In the genomic region with DNA sequence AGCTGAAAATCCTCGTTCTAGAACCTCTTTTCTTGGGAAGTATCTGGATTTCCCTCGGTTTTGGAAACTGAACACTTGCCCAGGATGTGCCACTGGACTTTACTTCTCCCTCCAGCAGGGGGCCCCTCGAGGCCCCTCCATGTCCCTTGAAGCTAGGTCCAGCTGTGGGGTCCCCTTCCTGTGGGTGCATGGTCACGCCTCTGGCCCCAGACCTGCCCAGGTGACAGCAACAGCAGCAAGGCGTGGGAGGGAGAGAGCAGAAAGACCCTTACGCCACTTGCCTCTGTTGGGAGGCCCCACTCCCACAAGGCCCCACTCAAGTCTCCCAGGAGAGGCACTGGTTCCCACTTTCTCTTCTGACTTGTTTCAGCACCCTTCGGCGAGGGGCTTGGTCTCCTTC, we compare ENCODE assay signal across 10 cellular contexts. TPM values are rescaled to one million over a fixed set of nuclear protein-coding genes. Genes with fewer than 3 reads are reported as not detected.
DNase-seq lines count a peak whose midpoint lies in the region; ATAC-seq and TF ChIP-seq lines count a peak whose summit lies in the region.
"Had no signal": no experiment of that assay in that cellular context is flagged by ENCODE, and none has a peak within 500 bp of the region (broad histone marks: within the 10 kb centered on the region; RNA-seq: fewer than 3 reads in every experiment).

No MANE protein-coding gene starts in this region.

- ATAC-seq in activated T-cell treated with anti-CD3 and anti-CD28 coated beads, Interleukin-2, amount 50 U/mL, for 72 hours (replicated peaks in 1 of 2), result no peak
- no peak for ATAC-seq in activated T-cell treated with anti-CD3 and anti-CD28 coated beads, Interleukin-2, amount 50 U/mL, for 4 hours
- no peak for ATAC-seq in Panc1
- ATAC-seq: left colon had no signal

- POLR2A ChIA-PET in Panc1 (lab: Charles Lee), result no interaction called here

- peaks cover 18% of the 10 kb centered on the region for H3K27me3 Mint-ChIP-seq in activated T-cell treated with anti-CD3 and anti-CD28 coated beads, Interleukin-2, amount 50 U/mL, for 72 hours (ENCODE audit: low read depth)
- peaks cover 8% of the 10 kb centered on the region for H3K27me3 Mint-ChIP-seq in activated T-cell treated with anti-CD3 and anti-CD28 coated beads, Interleukin-2, amount 50 U/mL, for 4 hours (ENCODE audit: low read depth)
- H3K27me3 Mint-ChIP-seq in activated CD4-positive, alpha-beta T cell treated with anti-CD3 and anti-CD28 coated beads, Interleukin-2, amount 10 ng/mL, durations not matched to agents 24 days and 14 days, result peaks cover 16% of the 10 kb centered on the region

- intact Hi-C loops in Panc1 (cut with micrococcal nuclease; ENCODE audit: unreplicated experiment), result no loop called here
- intact Hi-C loops in tibial artery (cut with DNase I; ENCODE audit: low total_unique reads), result no loop called here
- intact Hi-C loops in activated CD4-positive, alpha-beta T cell treated with anti-CD3 and anti-CD28 coated beads, Interleukin-2, amount 10 ng/mL, durations not matched to agents 24 days and 14 days (cut with micrococcal nuclease), result loop anchor here (1.0 kb wide), 1 partner anchor 74 kb away; no protein-coding TSS in a partner anchor

- H3K9me3 Mint-ChIP-seq in activated T-cell treated with anti-CD3 and anti-CD28 coated beads, Interleukin-2, amount 50 U/mL, for 72 hours, result no peaks in the 10 kb centered on the region
- no peaks in the 10 kb centered on the region for H3K9me3 Mint-ChIP-seq in activated T-cell treated with anti-CD3 and anti-CD28 coated beads, Interleukin-2, amount 50 U/mL, for 4 hours
- no peaks in the 10 kb centered on the region for H3K9me3 Mint-ChIP-seq in activated CD4-positive, alpha-beta T cell treated with anti-CD3 and anti-CD28 coated beads, Interleukin-2, amount 10 ng/mL, durations not matched to agents 24 days and 14 days

- H3K27ac ChIP-seq in Panc1 (ENCODE audit: low read length) (no peak overlapping the region), tibial artery (no peak overlapping the region)

- DNase-seq in activated T-cell treated with anti-CD3 and anti-CD28 coated beads, Interleukin-2, amount 50 U/mL, for 72 hours, result peak in 1 of 2 donors; percentile 27
- no peak for DNase-seq in activated T-cell treated with anti-CD3 and anti-CD28 coated beads, Interleukin-2, amount 50 U/mL, for 4 hours
- DNase-seq in Panc1 (ENCODE audit: low read depth, low spot score) (no peak), fibroblast of villous mesenchyme (ENCODE audit: low read depth) (peak; percentile 24), tibial artery (no peak), NCI-H2029 treated with DMSO at 0.1 percent for 48 hours (lab: John Stamatoyannopoulos, UW) (no peak)
- no peak for DNase-seq in activated CD4-positive, CD25-positive, alpha-beta regulatory T cell treated with anti-CD3 and anti-CD28 coated beads, Interleukin-2, amount 50 U/mL, for 72 hours
- DNase-seq in activated CD4-positive, alpha-beta T cell treated with anti-CD3 and anti-CD28 coated beads, Interleukin-2, amount 10 ng/mL, durations not matched to agents 24 days and 14 days, result no peak
- DNase-seq: left colon had no signal

- H3K4me3 ChIP-seq in Panc1 (ENCODE audit: low read depth in 2 of 2, low read length in 2 of 2) (no peak overlapping the region), fibroblast of villous mesenchyme (ENCODE audit: low read depth, low read length) (no peak overlapping the region), tibial artery (no peak overlapping the region)

- TF ChIP-seq CTCF in Panc1 (IDR thresholded peaks at IDR 0.05) (peak; percentile 84), fibroblast of villous mesenchyme (IDR thresholded peaks at IDR 0.05; ENCODE audit: insufficient read depth, low read depth, low read length) (peak; percentile 84), tibial artery (IDR thresholded peaks at IDR 0.05) (peak; percentile 31 to 33)

- in situ Hi-C loops in Panc1 (cut with HindIII; ENCODE audit: low pct_unique_long_range_greater_than_20kb, low sequenced_read_pairs), result no loop called here

- peaks cover 8% of the 10 kb centered on the region for H3K4me1 Mint-ChIP-seq in activated T-cell treated with anti-CD3 and anti-CD28 coated beads, Interleukin-2, amount 50 U/mL, for 72 hours (ENCODE audit: low read depth)
- H3K4me1 Mint-ChIP-seq in activated T-cell treated with anti-CD3 and anti-CD28 coated beads, Interleukin-2, amount 50 U/mL, for 4 hours (ENCODE audit: low read depth), result peaks cover 7% of the 10 kb centered on the region
- H3K4me1 Mint-ChIP-seq in activated CD4-positive, alpha-beta T cell treated with anti-CD3 and anti-CD28 coated beads, Interleukin-2, amount 10 ng/mL, durations not matched to agents 24 days and 14 days, result peaks cover 13% of the 10 kb centered on the region

- H3K36me3 Mint-ChIP-seq in activated T-cell treated with anti-CD3 and anti-CD28 coated beads, Interleukin-2, amount 50 U/mL, for 72 hours (ENCODE audit: insufficient read depth in 2 of 2), result no peaks in the 10 kb centered on the region
- no peaks in the 10 kb centered on the region for H3K36me3 Mint-ChIP-seq in activated T-cell treated with anti-CD3 and anti-CD28 coated beads, Interleukin-2, amount 50 U/mL, for 4 hours (ENCODE audit: insufficient read depth)
- H3K36me3 Mint-ChIP-seq in activated CD4-positive, alpha-beta T cell treated with anti-CD3 and anti-CD28 coated beads, Interleukin-2, amount 10 ng/mL, durations not matched to agents 24 days and 14 days (ENCODE audit: low read depth), result no peaks in the 10 kb centered on the region

- H3K4me1 ChIP-seq in Panc1 (ENCODE audit: control insufficient read depth, insufficient read depth, low read length), result peaks cover 8% of the 10 kb centered on the region
- H3K4me1 ChIP-seq in tibial artery, result peaks cover 0 to 41% (median 30%) of the 10 kb centered on the region in 4 donors

- H3K9me3 ChIP-seq in Panc1 (ENCODE audit: control insufficient read depth, insufficient read depth, low read depth, low read length), result no peaks in the 10 kb centered on the region
- H3K9me3 ChIP-seq in tibial artery, result no peaks in the 10 kb centered on the region

- no peak overlapping the region for H3K4me3 Mint-ChIP-seq in activated T-cell treated with anti-CD3 and anti-CD28 coated beads, Interleukin-2, amount 50 U/mL, for 72 hours
- H3K4me3 Mint-ChIP-seq in activated T-cell treated with anti-CD3 and anti-CD28 coated beads, Interleukin-2, amount 50 U/mL, for 4 hours, result no peak overlapping the region
- no peak overlapping the region for H3K4me3 Mint-ChIP-seq in activated CD4-positive, alpha-beta T cell treated with anti-CD3 and anti-CD28 coated beads, Interleukin-2, amount 10 ng/mL, durations not matched to agents 24 days and 14 days

- peak overlapping the region; percentile 24 for H3K27ac Mint-ChIP-seq in activated T-cell treated with anti-CD3 and anti-CD28 coated beads, Interleukin-2, amount 50 U/mL, for 72 hours
- no peak overlapping the region for H3K27ac Mint-ChIP-seq in activated CD4-positive, alpha-beta T cell treated with anti-CD3 and anti-CD28 coated beads, Interleukin-2, amount 10 ng/mL, durations not matched to agents 24 days and 14 days

- CTCF ChIA-PET in Panc1 (lab: Charles Lee), result interaction anchor here (0.6 to 0.7 kb wide), 3 partner anchors 12 to 159 kb away, joined by 3 to 4 read pairs (median 3); no protein-coding TSS in a partner anchor

- no peaks in the 10 kb centered on the region; the same call in 1 of the 2 replicates for H3K36me3 ChIP-seq in Panc1 (ENCODE audit: control insufficient read depth, insufficient read depth, low read length)
- H3K36me3 ChIP-seq in tibial artery, result peaks cover 0 to 9% (median 0%) of the 10 kb centered on the region in 3 donors

- no TSS peak for BruUV-seq in Panc1 (replicated peaks; lab: Mats Ljungman, UMichigan)

- no peaks in the 10 kb centered on the region for H3K27me3 ChIP-seq in Panc1 (ENCODE audit: control insufficient read depth, insufficient read depth, low read length)
- no peaks in the 10 kb centered on the region for H3K27me3 ChIP-seq in tibial artery

RNA-seq across cellular contexts. Expression of a gene that starts 3.1 kb away (rescaled TPM):
- total RNA-seq in activated T-cell treated with anti-CD3 and anti-CD28 coated beads, Interleukin-2, amount 50 U/mL, for 72 hours, result 10 to 100 TPM; 22.7 to 47.2 TPM
- 10 to 100 TPM in 1 of 3 donors, 1 to 10 TPM in 2; 6.2 to 10.8 (median 6.6) TPM for total RNA-seq in activated T-cell treated with anti-CD3 and anti-CD28 coated beads, Interleukin-2, amount 50 U/mL, for 4 hours
- 33.6 TPM for total RNA-seq in Panc1 (2021; ENCODE audit: unreplicated experiment)
- polyA plus RNA-seq in Panc1 (2012; ENCODE audit: insufficient read length), result 37.2 TPM
- total RNA-seq in fibroblast of villous mesenchyme, result 8.6 and 16.4 TPM in 2 replicates
- 16.4 and 17.0 TPM in 2 replicates for total RNA-seq in activated CD4-positive, alpha-beta T cell treated with anti-CD3 and anti-CD28 coated beads, Interleukin-2, amount 10 ng/mL, durations not matched to agents 24 days and 14 days

RNA-seq across cellular contexts. Expression of a gene that starts 20.0 kb away (rescaled TPM):
- not detected for total RNA-seq in activated T-cell treated with anti-CD3 and anti-CD28 coated beads, Interleukin-2, amount 50 U/mL, for 72 hours
- total RNA-seq in activated T-cell treated with anti-CD3 and anti-CD28 coated beads, Interleukin-2, amount 50 U/mL, for 4 hours, result not detected
- not detected for total RNA-seq in Panc1 (2021; ENCODE audit: unreplicated experiment)
- not detected for polyA plus RNA-seq in Panc1 (2012; ENCODE audit: insufficient read length)
- total RNA-seq in fibroblast of villous mesenchyme, result not detected in 2 replicates
- not detected in 2 replicates for total RNA-seq in activated CD4-positive, alpha-beta T cell treated with anti-CD3 and anti-CD28 coated beads, Interleukin-2, amount 10 ng/mL, durations not matched to agents 24 days and 14 days
- total RNA-seq: Daoy had no signal

Comparison
In these comparisons a context has a peak if more than half of its experiments do, and no peak if none do; other contexts are left out.
1. CTCF ChIP-seq: peak in every context shown above with its lines; median percentile 84 in Panc1; 84 in fibroblast of villous mesenchyme; 32 in tibial artery.